19 cellular contexts compared by ENCODE assay signal in genomic region chr14:95199298-95199983, GRCh38. TPM values are rescaled to one million over a fixed set of nuclear protein-coding genes. Genes with fewer than 3 reads are reported as not detected.
A peak's percentile ranks its signal among the peaks of the same experiment; 100 is the strongest.
DNase-seq lines count a peak whose midpoint lies in the region; TF ChIP-seq lines count a peak whose summit lies in the region.
"Had no signal": no experiment of that assay in that cellular context is flagged by ENCODE, and none has a peak within 500 bp of the region (broad histone marks: within the 10 kb centered on the region; RNA-seq: fewer than 3 reads in every experiment).

No MANE protein-coding gene starts in this region.

- in situ Hi-C loops in HAP-1 (cut with MboI; ENCODE audit: low sequenced_read_pairs) (no loop called here), ACHN (cut with HindIII; ENCODE audit: low pct_ligation_motif_present, low pct_unique_long_range_greater_than_20kb, low sequenced_read_pairs) (no loop called here)

- H3K27ac ChIP-seq in HUES48 (ENCODE audit: low read depth, low read length) (peak overlapping the region; percentile 23), coronary artery (no peak overlapping the region), thyroid gland (peak overlapping the region in 2 of 3 donors; percentile 46 to 77)
- H3K27ac ChIP-seq: GM23248, PC-9 had no signal

- TF ChIP-seq POLR2A in thyroid gland (IDR thresholded peaks at IDR 0.05) = no peak

- intact Hi-C loops in thyroid gland (cut with DNase I) = no loop called here

- no peaks in the 10 kb centered on the region for H3K27me3 ChIP-seq in HUES48 (ENCODE audit: control insufficient read depth, insufficient read depth, low read length)
- no peaks in the 10 kb centered on the region for H3K27me3 ChIP-seq in thyroid gland
- H3K27me3 ChIP-seq in HAP-1 (ENCODE audit: low read depth) = no peaks in the 10 kb centered on the region
- H3K27me3 ChIP-seq: MG63 had no signal

- no peak overlapping the region for H3K9ac ChIP-seq in HUES48 (ENCODE audit: low read depth, low read length)
- H3K9ac ChIP-seq: GM23248 had no signal

- peak; percentile 46 for DNase-seq in coronary artery (ENCODE audit: low spot score)
- peak; percentile 40 for DNase-seq in islet precursor cell
- no peak for DNase-seq in thyroid gland
- DNase-seq in HAP-1 (ENCODE audit: low spot score in 2 of 2) = no peak
- no peak for DNase-seq in ACHN
- no peak for DNase-seq in DMS153 (lab: John Stamatoyannopoulos, UW)
- DNase-seq: CD4-positive, alpha-beta T cell; COR-L47; DMS 273 treated with DMSO at 0.1 percent for 48 hours; GM23248; MG63; NCI-H1417 treated with DMSO at 0.1 percent for 48 hours; NCI-H187 treated with DMSO at 0.1 percent for 48 hours; NCI-H2107; NCI-H69; PC-9; RPMI8226; SHP77 had no signal

- peaks cover 28% of the 10 kb centered on the region; the same call in 1 of the 2 replicates for H3K4me1 ChIP-seq in HUES48 (ENCODE audit: control insufficient read depth, insufficient read depth, low read length)
- peaks cover 26 to 38% of the 10 kb centered on the region in 2 donors for H3K4me1 ChIP-seq in thyroid gland
- H3K4me1 ChIP-seq in HAP-1 = no peaks in the 10 kb centered on the region

- H3K4me3 ChIP-seq in HUES48 (ENCODE audit: low read depth, low read length) = 0 out of 2 replicates have a peak overlapping the region, but pooled peaks have one; percentile 13
- no peak overlapping the region for H3K4me3 ChIP-seq in coronary artery
- H3K4me3 ChIP-seq in thyroid gland (replicated peaks in 1 of 3) = no peak overlapping the region
- no peak overlapping the region for H3K4me3 ChIP-seq in HAP-1
- H3K4me3 ChIP-seq: GM23248, MG63, PC-9 had no signal

- TF ChIP-seq CTCF in coronary artery (IDR thresholded peaks at IDR 0.05) (no peak), thyroid gland (IDR thresholded peaks at IDR 0.05) (no peak)

- no peaks in the 10 kb centered on the region for H3K9me3 ChIP-seq in HUES48 (ENCODE audit: control insufficient read depth, insufficient read depth, low read length)
- H3K9me3 ChIP-seq in thyroid gland = no peaks in the 10 kb centered on the region
- 0 out of 2 replicates have a peak, but pooled peaks cover 2% of the 10 kb centered on the region for H3K9me3 ChIP-seq in HAP-1
- H3K9me3 ChIP-seq: MG63 had no signal

- H3K36me3 ChIP-seq in HUES48 (ENCODE audit: control insufficient read depth, insufficient read depth, low read length) (no peaks in the 10 kb centered on the region), thyroid gland (peaks cover 0 to 6% of the 10 kb centered on the region in 2 donors), HAP-1 (replicated peaks) (no peaks in the 10 kb centered on the region)
- H3K36me3 ChIP-seq: MG63 had no signal

- WGBS in thyroid gland, 2 donors = 82 to 88% methylated on average over 8 of the region's 8 CpGs

RNA-seq across cellular contexts. Expression of gene DICER1, which starts 42.1 kb away (rescaled TPM):
- total RNA-seq in thyroid gland = 10 to 100 TPM; 66.5 to 96.8 (median 78.8) TPM

Comparison
In these comparisons a context has a peak if more than half of its experiments do, and no peak if none do; other contexts are left out.
1. H3K27ac ChIP-seq: peak in HUES48 (single experiment) and thyroid gland (2 of 3); none in coronary artery (0 of 2).
2. DNase-seq: peak in coronary artery (single experiment) and islet precursor cell (single experiment); none in thyroid gland (0 of 2), HAP-1 (0 of 2), ACHN (single experiment) and DMS153 (single experiment).